9 cellular contexts compared by ENCODE assay signal in the genomic region with DNA sequence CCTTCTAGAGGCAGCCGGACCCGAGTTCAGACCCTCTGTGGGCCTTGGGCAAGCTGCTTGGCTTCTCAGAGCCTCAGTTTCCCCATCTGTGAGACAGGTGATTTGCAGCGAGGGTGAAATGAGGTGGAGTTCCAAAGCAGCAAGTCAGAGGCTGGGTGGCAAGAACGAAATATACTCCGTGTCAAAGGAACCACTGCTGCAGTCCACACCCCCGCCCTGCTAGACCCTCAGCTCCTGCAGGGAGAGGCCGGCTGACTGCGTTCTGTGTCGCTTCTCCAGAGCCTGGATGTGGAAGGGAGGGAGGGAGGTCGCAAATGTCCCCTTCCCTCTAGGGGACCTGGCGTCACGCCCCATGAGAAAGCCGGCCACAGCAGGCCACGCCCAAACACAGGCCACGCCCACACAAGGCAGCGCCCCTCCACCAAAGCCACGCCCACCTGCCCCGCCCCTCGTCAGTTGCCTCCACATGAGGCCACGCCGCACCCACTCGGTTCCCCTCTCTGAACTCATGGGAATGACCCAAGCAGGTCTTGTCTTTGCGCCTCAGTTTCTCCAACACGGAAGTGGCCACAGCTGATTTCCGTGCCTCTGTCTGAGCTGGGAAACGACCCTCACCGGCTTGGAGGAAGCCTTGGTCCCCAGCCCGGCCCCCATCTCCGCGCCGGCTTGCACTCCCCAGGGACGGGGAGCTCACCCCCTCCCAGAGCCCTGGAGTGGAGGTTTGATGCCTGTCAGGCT. TPM values are rescaled to one million over a fixed set of nuclear protein-coding genes. Genes with fewer than 3 reads are reported as not detected.
DNase-seq lines count a peak whose midpoint lies in the region; ATAC-seq and TF ChIP-seq lines count a peak whose summit lies in the region.
"Had no signal": no experiment of that assay in that cellular context is flagged by ENCODE, and none has a peak within 500 bp of the region (broad histone marks: within the 10 kb centered on the region; RNA-seq: fewer than 3 reads in every experiment).

No MANE protein-coding gene starts in this region.

- no peaks in the 10 kb centered on the region for H3K4me1 Mint-ChIP-seq in activated CD4-positive, alpha-beta T cell treated with anti-CD3 and anti-CD28 coated beads, Interleukin-2, amount 10 ng/mL, durations not matched to agents 24 days and 14 days

- no peak for TF ChIP-seq CTCF in HL-60 (IDR thresholded peaks at IDR 0.05; ENCODE audit: insufficient read depth, low read length)

- no peak overlapping the region for H3K27ac ChIP-seq in HL-60 (replicated peaks)
- H3K27ac ChIP-seq: pancreas had no signal

- ATAC-seq in HG02588 (IDR thresholded peaks at IDR 0.05; ENCODE audit: unreplicated experiment) (no peak), HG03565 (IDR thresholded peaks at IDR 0.05; ENCODE audit: unreplicated experiment) (no peak)

- no peak overlapping the region for H3K27ac Mint-ChIP-seq in activated CD4-positive, alpha-beta T cell treated with anti-CD3 and anti-CD28 coated beads, Interleukin-2, amount 10 ng/mL, durations not matched to agents 24 days and 14 days

- peaks cover 10% of the 10 kb centered on the region for H3K27me3 ChIP-seq in HL-60 (ENCODE audit: insufficient read depth, poor library complexity, severe bottlenecking)

- no peak overlapping the region for H3K4me3 Mint-ChIP-seq in activated CD4-positive, alpha-beta T cell treated with anti-CD3 and anti-CD28 coated beads, Interleukin-2, amount 10 ng/mL, durations not matched to agents 24 days and 14 days

- no peak overlapping the region for H3K4me3 ChIP-seq in HL-60 (replicated peaks; ENCODE audit: insufficient read depth, low read length)
- H3K4me3 ChIP-seq: pancreas had no signal

- peaks cover 7% of the 10 kb centered on the region for H3K27me3 Mint-ChIP-seq in activated CD4-positive, alpha-beta T cell treated with anti-CD3 and anti-CD28 coated beads, Interleukin-2, amount 10 ng/mL, durations not matched to agents 24 days and 14 days

- no peaks in the 10 kb centered on the region for H3K36me3 Mint-ChIP-seq in activated CD4-positive, alpha-beta T cell treated with anti-CD3 and anti-CD28 coated beads, Interleukin-2, amount 10 ng/mL, durations not matched to agents 24 days and 14 days (ENCODE audit: low read depth)

- DNase-seq in AG08396 (ENCODE audit: low spot score) = peak; percentile 54
- peak; percentile 24 to 32 for DNase-seq in HL-60 (ENCODE audit: low read depth in 1 of 2, low spot score in 1 of 2)
- peak; percentile 90 for DNase-seq in activated CD4-positive, alpha-beta T cell treated with anti-CD3 and anti-CD28 coated beads, Interleukin-2, amount 10 ng/mL, durations not matched to agents 24 days and 14 days
- peak; percentile 20 for DNase-seq in glomerular visceral epithelial cell (ENCODE audit: extremely low spot score)
- DNase-seq in stimulated activated CD8-positive, alpha-beta memory T cell treated with anti-CD3 and anti-CD28 coated beads, Interleukin-7, amount 100 ng/mL, for 48 hours (ENCODE audit: extremely low read depth in 1 of 2, low read depth in 1 of 2) = peak; percentile 31 to 43
- DNase-seq in NCI-H2171 (lab: John Stamatoyannopoulos, UW) = no peak

- intact Hi-C loops in activated CD4-positive, alpha-beta T cell treated with anti-CD3 and anti-CD28 coated beads, Interleukin-2, amount 10 ng/mL, durations not matched to agents 24 days and 14 days (cut with micrococcal nuclease) = no loop called here

- H3K9me3 Mint-ChIP-seq in activated CD4-positive, alpha-beta T cell treated with anti-CD3 and anti-CD28 coated beads, Interleukin-2, amount 10 ng/mL, durations not matched to agents 24 days and 14 days = peaks cover 3% of the 10 kb centered on the region

RNA-seq across cellular contexts. Expression of a gene that starts 38.3 kb away (rescaled TPM):
- 147 and 154 TPM in 2 replicates for total RNA-seq in activated CD4-positive, alpha-beta T cell treated with anti-CD3 and anti-CD28 coated beads, Interleukin-2, amount 10 ng/mL, durations not matched to agents 24 days and 14 days
